8 cellular contexts compared by ENCODE assay signal in the genomic region with DNA sequence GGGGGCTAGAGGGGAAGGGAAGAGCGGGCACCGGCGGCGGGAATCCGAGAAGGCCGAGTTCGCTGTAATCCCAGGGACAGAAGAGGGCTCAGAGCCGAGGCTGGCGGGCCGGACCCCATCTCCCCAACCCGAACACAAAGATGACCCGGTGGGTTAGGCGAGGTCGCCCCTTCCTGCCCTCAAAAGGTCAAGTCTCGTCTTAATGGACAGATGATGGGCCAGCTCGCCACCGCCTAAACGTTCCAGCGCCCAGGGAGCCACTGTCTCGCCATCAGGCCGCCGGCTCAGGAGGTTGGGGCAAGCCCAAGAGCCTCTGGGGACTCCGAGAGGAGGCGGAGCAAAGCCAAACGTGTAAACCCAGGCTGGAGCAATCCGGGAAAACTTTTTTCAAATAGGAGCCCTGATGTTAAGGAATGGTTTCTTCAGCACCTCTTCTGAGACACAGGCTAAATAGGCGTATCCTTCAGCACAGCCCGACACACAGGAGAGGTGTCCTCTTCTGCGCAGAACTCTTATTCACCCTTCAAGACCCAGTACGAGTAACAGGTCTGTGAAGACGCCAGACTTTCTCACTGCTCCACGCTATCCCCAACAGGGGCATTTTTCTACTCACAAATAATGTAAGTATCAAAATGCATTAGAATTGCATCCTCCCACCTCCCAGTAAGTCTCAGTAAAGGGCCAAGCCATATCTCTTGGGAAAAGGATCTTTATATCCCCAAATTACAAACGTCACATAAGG. TPM values are rescaled to one million over a fixed set of nuclear protein-coding genes. Genes with fewer than 3 reads are reported as not detected.
DNase-seq lines count a peak whose midpoint lies in the region; ATAC-seq, FAIRE-seq and TF ChIP-seq lines count a peak whose summit lies in the region.

No MANE protein-coding gene starts in this region.

- peak overlapping the region; percentile 81 to 92 for H3K4me2 ChIP-seq in H1 (ENCODE audit: insufficient read depth in 1 of 2, low read depth in 2 of 2, low read length in 2 of 2)

- no peak overlapping the region for H2BK20ac ChIP-seq in H1 (ENCODE audit: low read length)

- H3K27me3 ChIP-seq in BJ (ENCODE audit: control insufficient read depth, insufficient read depth, low read length) (peaks cover 44% of the 10 kb centered on the region), H1 (replicated peaks in 1 of 4; ENCODE audit: control insufficient read depth in 3 of 4, extremely low read depth in 1 of 4, insufficient read depth in 3 of 4, low read length in 3 of 4) (peaks cover 55 to 69% (median 67%) of the 10 kb centered on the region in 4 experiments)

- no peak overlapping the region for H4K8ac ChIP-seq in H1 (ENCODE audit: extremely low read depth, insufficient read depth, low read length)

- H3K27me3 Mint-ChIP-seq in naive thymus-derived CD8-positive, alpha-beta T cell = peaks cover 38 to 65% (median 56%) of the 10 kb centered on the region in 5 donors

- no peak overlapping the region for H3K18ac ChIP-seq in H1 (ENCODE audit: extremely low read depth, low read length)

- no peak overlapping the region for H2BK5ac ChIP-seq in H1 (ENCODE audit: low read depth, low read length)

- H3K9me3 ChIP-seq in H1 (ENCODE audit: insufficient read depth in 2 of 2, low read depth in 1 of 2, low read length in 1 of 2) = no peaks in the 10 kb centered on the region

- peaks cover 14% of the 10 kb centered on the region; the same call in 1 of the 2 replicates for H3K23me2 ChIP-seq in H1 (ENCODE audit: low read depth, low read length)

- peaks cover 7 to 24% of the 10 kb centered on the region in 2 experiments for H4K20me1 ChIP-seq in H1 (replicated peaks in 1 of 2; ENCODE audit: control insufficient read depth in 1 of 2, insufficient read depth in 2 of 2, low read length in 2 of 2)

- no peak overlapping the region for H2BK120ac ChIP-seq in H1 (replicated peaks; ENCODE audit: low read depth, low read length)

- no peak overlapping the region for H4K91ac ChIP-seq in H1 (replicated peaks; ENCODE audit: insufficient read length, low read length)

- H3K79me1 ChIP-seq in H1 (ENCODE audit: low read depth, low read length) = no peaks in the 10 kb centered on the region

- no peaks in the 10 kb centered on the region for H3K79me2 ChIP-seq in H1 (ENCODE audit: control insufficient read depth in 1 of 2, insufficient read depth in 2 of 2, low read length in 2 of 2)

- no peak overlapping the region for H3K27ac Mint-ChIP-seq in naive thymus-derived CD8-positive, alpha-beta T cell

- H3K14ac ChIP-seq in H1 (ENCODE audit: insufficient read length) = no peak overlapping the region

- no peak overlapping the region for H3K9ac ChIP-seq in H1 (replicated peaks in 1 of 4; ENCODE audit: extremely low read depth in 1 of 4, low read depth in 3 of 4, low read length in 3 of 4)

- no peaks in the 10 kb centered on the region for H3K36me3 ChIP-seq in BJ (ENCODE audit: control insufficient read depth, insufficient read depth, low read length)
- H3K36me3 ChIP-seq in H1 (ENCODE audit: control insufficient read depth in 2 of 4, insufficient read depth in 4 of 4, low read length in 3 of 4) = peaks cover 0 to 3% (median 1%) of the 10 kb centered on the region in 4 experiments; a peak in 1 of 8 replicates

- H2AFZ ChIP-seq in H1 (ENCODE audit: low read length) = 0 out of 2 replicates have a peak overlapping the region, but pooled peaks have one; percentile 60

- H3K4me3 ChIP-seq in BJ (ENCODE audit: low read depth, low read length) (peak overlapping the region; percentile 41), LNCaP clone FGC (ENCODE audit: low read depth, low read length) (peak overlapping the region; percentile 32; the same call in 1 of the 2 replicates), H1 (ENCODE audit: extremely low read depth in 1 of 4, insufficient read depth in 2 of 4, low read depth in 3 of 4, low read length in 4 of 4) (peak overlapping the region; percentile 35 to 63 (median 42); a peak in 7 of 8 replicates)

- CTCF ChIA-PET in BJ (lab: Yijun Ruan, JAX) = no interaction called here
- CTCF ChIA-PET in H1 (lab: Charles Lee; ENCODE audit: partially characterized antibody) = interaction anchor here (4.4 kb wide), 1 partner anchor 23 kb away, joined by 12 read pairs; no protein-coding TSS in a partner anchor

- no peak overlapping the region for H3K4ac ChIP-seq in H1 (replicated peaks; ENCODE audit: insufficient read length, low read depth, low read length)

- no peak overlapping the region for H4K5ac ChIP-seq in H1 (ENCODE audit: insufficient read length, low read depth, low read length)

- no peak for FAIRE-seq in H1 (lab: Jason Lieb, UNC)

- no peak overlapping the region for H2BK12ac ChIP-seq in H1 (ENCODE audit: low read depth, low read length)

- H3K4me1 Mint-ChIP-seq in naive thymus-derived CD8-positive, alpha-beta T cell = peaks cover 12 to 47% (median 35%) of the 10 kb centered on the region in 4 donors

- TF ChIP-seq RAD21 in H1 (IDR thresholded peaks at IDR 0.05 in 1 of 2, conservative IDR thresholded peaks at IDR 0.05 in 1 of 2; ENCODE audit: low read depth in 2 of 2, low read length in 2 of 2) = 0 out of 4 replicates have a peak, but pooled peaks of 1 of the 2 experiments have one; percentile 1

- no peak for TF ChIP-seq POLR2A in H1 (IDR thresholded peaks at IDR 0.05; ENCODE audit: control extremely low read depth in 1 of 2, low read depth in 2 of 2, low read length in 2 of 2)

- no peak overlapping the region for H2AK5ac ChIP-seq in H1 (ENCODE audit: low read depth, low read length)

- H3K9me3 Mint-ChIP-seq in naive thymus-derived CD8-positive, alpha-beta T cell = peaks cover 0 to 12% (median 3%) of the 10 kb centered on the region in 9 donors

- H3K27ac ChIP-seq in H1 (ENCODE audit: low read depth, low read length) = no peak overlapping the region

- H3K4me3 Mint-ChIP-seq in naive thymus-derived CD8-positive, alpha-beta T cell = peak overlapping the region; percentile 50 to 81 (median 77)

- no peak for TF ChIP-seq CTCF in BJ (IDR thresholded peaks at IDR 0.05; ENCODE audit: insufficient read depth, low read depth, low read length)
- no peak for TF ChIP-seq CTCF in LNCaP clone FGC (IDR thresholded peaks at IDR 0.05; ENCODE audit: control insufficient read depth, extremely low read depth, insufficient read depth)
- no peak for TF ChIP-seq CTCF in H1 (IDR thresholded peaks at IDR 0.05; ENCODE audit: control extremely low read depth in 1 of 3, insufficient read depth in 1 of 3, low read depth in 1 of 3, low read length in 3 of 3)

- H2BK15ac ChIP-seq in H1 (ENCODE audit: low read length) = no peak overlapping the region

- peaks cover 10 to 11% (median 10%) of the 10 kb centered on the region in 3 donors for H3K36me3 Mint-ChIP-seq in naive thymus-derived CD8-positive, alpha-beta T cell

- H3K4me1 ChIP-seq in H1 (replicated peaks in 1 of 4; ENCODE audit: control insufficient read depth in 3 of 4, insufficient read depth in 4 of 4, low read length in 3 of 4) = peaks cover 7 to 33% (median 14%) of the 10 kb centered on the region in 4 experiments

- no peak for ATAC-seq in naive thymus-derived CD8-positive, alpha-beta T cell
- ATAC-seq in GM21529 (IDR thresholded peaks at IDR 0.05; ENCODE audit: unreplicated experiment) = no peak

- H3K56ac ChIP-seq in H1 (replicated peaks; ENCODE audit: insufficient read length, low read depth, low read length) = no peak overlapping the region

- DNase-seq in BJ (ENCODE audit: low read depth) (no peak), LNCaP clone FGC (ENCODE audit: low read depth) (no peak), H1 (ENCODE audit: low read depth in 1 of 2, low spot score in 2 of 2) (peak in 1 of 2 experiments; percentile 72), cerebellum (ENCODE audit: low spot score) (no peak), SHP77 treated with DMSO at 0.1 percent for 48 hours (lab: John Stamatoyannopoulos, UW) (no peak), iPS-NIHi11 (ENCODE audit: low spot score) (no peak)
- DNase-seq in naive thymus-derived CD8-positive, alpha-beta T cell = no peak

- no peak for TF ChIP-seq EP300 in H1 (IDR thresholded peaks at IDR 0.05; ENCODE audit: borderline replicate concordance in 1 of 2, low read depth in 2 of 2, low read length in 2 of 2)

- POLR2A ChIA-PET in BJ (lab: Charles Lee) (interaction anchor here (0.6 kb wide), 1 partner anchor 8 kb away, joined by 3 read pairs; no protein-coding TSS in a partner anchor), H1 (lab: Charles Lee; ENCODE audit: partially characterized antibody) (interaction anchor here (1.7 to 5.0 kb wide), 2 partner anchors 10 to 15 kb away, joined by 3 to 32 read pairs; no protein-coding TSS in a partner anchor)
- POLR2A ChIA-PET in naive thymus-derived CD8-positive, alpha-beta T cell (lab: Charles Lee) = no interaction called here

- WGBS in H1 (ENCODE audit: extremely low coverage in 1 of 2, insufficient coverage in 1 of 2, insufficient read length in 1 of 2, insufficient replicate concordance in 2 of 2, low coverage in 1 of 2, low lambda C conversion rate in 2 of 2, missing lambda C conversion rate in 1 of 2), 2 experiments = 8% methylated on average over 26 of the region's 33 CpGs; no CpG with 5 or more reads in 1 of the 2 experiments

- no peak overlapping the region for H3K23ac ChIP-seq in H1 (ENCODE audit: insufficient read length)

RNA-seq across cellular contexts. Expression of gene POU4F1, which starts 6.3 kb away (rescaled TPM):
- not detected in 2 replicates for polyA plus RNA-seq in BJ (2011; rRNA removed)
- polyA minus RNA-seq in BJ (2011; rRNA and poly(A)+ RNA removed) = not detected in 2 replicates
- 0.27 and 0.32 TPM in 2 replicates for total RNA-seq in H1 (2021; fragmentation: NEBNext Ultra II Directional; extraction: Animal tissue kit (Norgen Biotek cat#: 25700))
- 0.08 and 0.09 TPM in 2 replicates for polyA plus RNA-seq in H1 (2011; rRNA removed)
- polyA plus RNA-seq in H1 (2011; cell fraction: cytosol; rRNA removed) = 0.16 TPM
- 0.64 TPM for polyA plus RNA-seq in H1 (2011; cell fraction: nucleus; rRNA removed)
- 0.11 to 0.28 TPM (median 0.18 TPM) in 4 replicates for polyA plus RNA-seq in H1 (2012, experiment 1 of 2)
- 0.05 TPM for polyA plus RNA-seq in H1 (2012, experiment 2 of 2)
- 0.26 TPM for polyA plus RNA-seq in H1 (2013, experiment 1 of 2)
- polyA plus RNA-seq in H1 (2013, experiment 2 of 2) = 0.22 TPM
- polyA minus RNA-seq in H1 (2011; rRNA and poly(A)+ RNA removed) = 0.02 and 0.06 TPM in 2 replicates
- polyA minus RNA-seq in H1 (2011; cell fraction: cytosol; rRNA and poly(A)+ RNA removed) = not detected
- polyA minus RNA-seq in H1 (2011; cell fraction: nucleus; rRNA and poly(A)+ RNA removed) = 0.50 TPM
- not detected for total RNA-seq in naive thymus-derived CD8-positive, alpha-beta T cell
- not detected for polyA plus RNA-seq in naive thymus-derived CD8-positive, alpha-beta T cell
- total RNA-seq in cerebellum = 0.18 TPM

RNA-seq across cellular contexts. Expression of gene OBI1, which starts 49.3 kb away (rescaled TPM):
- polyA plus RNA-seq in BJ (2011; rRNA removed) = 4.2 and 8.1 TPM in 2 replicates
- polyA minus RNA-seq in BJ (2011; rRNA and poly(A)+ RNA removed) = 4.5 and 6.9 TPM in 2 replicates
- total RNA-seq in H1 (2021; fragmentation: NEBNext Ultra II Directional; extraction: Animal tissue kit (Norgen Biotek cat#: 25700)) = 13.5 and 14.3 TPM in 2 replicates
- 3.3 and 7.1 TPM in 2 replicates for polyA plus RNA-seq in H1 (2011; rRNA removed)
- 10.2 TPM for polyA plus RNA-seq in H1 (2011; cell fraction: cytosol; rRNA removed)
- polyA plus RNA-seq in H1 (2011; cell fraction: nucleus; rRNA removed) = 2.7 TPM
- polyA plus RNA-seq in H1 (2012, experiment 1 of 2) = 10.6 to 16.5 TPM (median 10.9 TPM) in 4 replicates
- polyA plus RNA-seq in H1 (2012, experiment 2 of 2) = 1.1 TPM
- polyA plus RNA-seq in H1 (2013, experiment 1 of 2) = 7.7 TPM
- polyA plus RNA-seq in H1 (2013, experiment 2 of 2) = 7.9 TPM
- polyA minus RNA-seq in H1 (2011; rRNA and poly(A)+ RNA removed) = 16.1 and 18.3 TPM in 2 replicates
- 9.2 TPM for polyA minus RNA-seq in H1 (2011; cell fraction: cytosol; rRNA and poly(A)+ RNA removed)
- polyA minus RNA-seq in H1 (2011; cell fraction: nucleus; rRNA and poly(A)+ RNA removed) = 22.0 TPM
- total RNA-seq in naive thymus-derived CD8-positive, alpha-beta T cell = 10 to 100 TPM; 15.9 to 16.6 TPM
- polyA plus RNA-seq in naive thymus-derived CD8-positive, alpha-beta T cell = 10 to 100 TPM in 1 of 3 donors, 1 to 10 TPM in 2; 8.3 to 12.1 (median 9.6) TPM
- 31.5 TPM for total RNA-seq in cerebellum
